Comparison of ENCODE assay signal across 8 cellular contexts in genomic region chr5:57175586-57175985, GRCh38. TPM values are rescaled to one million over a fixed set of nuclear protein-coding genes. Genes with fewer than 3 reads are reported as not detected.
DNase-seq lines count a peak whose midpoint lies in the region; ATAC-seq and TF ChIP-seq lines count a peak whose summit lies in the region.

No MANE protein-coding gene starts in this region.

- peaks cover 41% of the 10 kb centered on the region for H3K36me3 Mint-ChIP-seq in stimulated activated memory B cell treated with anti-CD40 and anti-IgM and Interleukin-4, amounts not matched to agents 10 μg/mL and 1 μg/mL and 100 μg/mL, for 72 hours

- H3K9me3 Mint-ChIP-seq in stimulated activated memory B cell treated with anti-CD40 and anti-IgM and Interleukin-4, amounts not matched to agents 10 μg/mL and 1 μg/mL and 100 μg/mL, for 72 hours: no peaks in the 10 kb centered on the region

- no peak for TF ChIP-seq POLR2A in NB4 (IDR thresholded peaks at IDR 0.05; ENCODE audit: extremely low read depth, insufficient read length)

- H3K4me1 Mint-ChIP-seq in stimulated activated memory B cell treated with anti-CD40 and anti-IgM and Interleukin-4, amounts not matched to agents 10 μg/mL and 1 μg/mL and 100 μg/mL, for 72 hours: peaks cover 59% of the 10 kb centered on the region

- H3K4me3 Mint-ChIP-seq in stimulated activated memory B cell treated with anti-CD40 and anti-IgM and Interleukin-4, amounts not matched to agents 10 μg/mL and 1 μg/mL and 100 μg/mL, for 72 hours: peak overlapping the region; percentile 95

- H3K27me3 Mint-ChIP-seq in stimulated activated memory B cell treated with anti-CD40 and anti-IgM and Interleukin-4, amounts not matched to agents 10 μg/mL and 1 μg/mL and 100 μg/mL, for 72 hours: no peaks in the 10 kb centered on the region

- H3K4me3 ChIP-seq in NB4 (ENCODE audit: low read depth, low read length): peak overlapping the region; percentile 97
- peak overlapping the region; percentile 79 for H3K4me3 ChIP-seq in astrocyte of the spinal cord (ENCODE audit: low read depth, low read length)

- TF ChIP-seq CTCF in GM13977 (IDR thresholded peaks at IDR 0.05; ENCODE audit: extremely low read depth, insufficient read depth, missing control alignments) (no peak), NB4 (IDR thresholded peaks at IDR 0.05; ENCODE audit: low read depth, low read length) (no peak), astrocyte of the spinal cord (IDR thresholded peaks at IDR 0.05; ENCODE audit: low read depth, low read length) (no peak), omental fat pad (IDR thresholded peaks at IDR 0.05) (no peak)

- peak; percentile 54 for DNase-seq in GM13977 (ENCODE audit: low spot score)
- DNase-seq in NB4 (ENCODE audit: low read depth): peak; percentile 33
- DNase-seq in astrocyte of the spinal cord (ENCODE audit: low read depth, low spot score): no peak
- peak; percentile 66 for DNase-seq in left kidney (ENCODE audit: low read depth, low spot score)
- no peak for DNase-seq in omental fat pad (ENCODE audit: low spot score)
- no peak for DNase-seq in NCI-H1092 treated with DMSO at 0.1 percent for 48 hours (lab: John Stamatoyannopoulos, UW)
- DNase-seq in activated CD8-positive, alpha-beta memory T cell treated with anti-CD3 and anti-CD28 coated beads, Interleukin-2, amount 50 U/mL, for 4 hours: no peak

- ATAC-seq in stimulated activated memory B cell treated with anti-CD40 and anti-IgM and Interleukin-4, amounts not matched to agents 10 μg/mL and 1 μg/mL and 100 μg/mL, for 72 hours: no peak
- no peak for ATAC-seq in omental fat pad (ENCODE audit: low FRiP score)

- H3K27ac Mint-ChIP-seq in stimulated activated memory B cell treated with anti-CD40 and anti-IgM and Interleukin-4, amounts not matched to agents 10 μg/mL and 1 μg/mL and 100 μg/mL, for 72 hours: peak overlapping the region; percentile 93

- in situ Hi-C loops in GM13977 (cut with MboI; ENCODE audit: low pct_unique_long_range_greater_than_20kb, low sequenced_read_pairs, unreplicated experiment) (no loop called here), astrocyte of the spinal cord (cut with HindIII; ENCODE audit: low sequenced_read_pairs) (no loop called here)

RNA-seq across cellular contexts. Expression of gene GPBP1, which starts 1.7 kb away (rescaled TPM):
- 10 to 100 TPM; 56.1 to 99.0 (median 83.3) TPM for total RNA-seq in omental fat pad

Comparison
In these comparisons a context has a peak if more than half of its experiments do, and no peak if none do; other contexts are left out.
1. DNase-seq: peak in GM13977 (single experiment), NB4 (single experiment) and left kidney (single experiment); none in astrocyte of the spinal cord (single experiment), omental fat pad (single experiment), NCI-H1092 treated with DMSO at 0.1 percent for 48 hours (single experiment) and activated CD8-positive, alpha-beta memory T cell treated with anti-CD3 and anti-CD28 coated beads, Interleukin-2, amount 50 U/mL, for 4 hours (single experiment).